ENCODE assay signal across 14 cellular contexts in genomic region chr3:36408146-36408545, GRCh38. TPM values are rescaled to one million over a fixed set of nuclear protein-coding genes. Genes with fewer than 3 reads are reported as not detected.
DNase-seq lines count a peak whose midpoint lies in the region; ATAC-seq, FAIRE-seq and TF ChIP-seq lines count a peak whose summit lies in the region.
"Had no signal": no experiment of that assay in that cellular context is flagged by ENCODE, and none has a peak within 500 bp of the region (broad histone marks: within the 10 kb centered on the region; RNA-seq: fewer than 3 reads in every experiment).

No MANE protein-coding gene starts in this region.

- H3K27ac Mint-ChIP-seq in endodermal cell: no peak overlapping the region
- H3K27ac Mint-ChIP-seq in natural killer cell: no peak overlapping the region
- H3K27ac Mint-ChIP-seq: activated naive CD4-positive, alpha-beta T cell treated with anti-CD3 and anti-CD28 coated beads, Interleukin-2, amount 10 ng/mL, durations not matched to agents 7 days and 5 days had no signal

- H3K4me3 Mint-ChIP-seq in endodermal cell (no peak overlapping the region), natural killer cell (no peak overlapping the region)
- H3K4me3 Mint-ChIP-seq: activated naive CD4-positive, alpha-beta T cell treated with anti-CD3 and anti-CD28 coated beads, Interleukin-2, amount 10 ng/mL, durations not matched to agents 7 days and 5 days had no signal

- H3K27me3 Mint-ChIP-seq in endodermal cell (ENCODE audit: insufficient read depth) (no peaks in the 10 kb centered on the region), natural killer cell (ENCODE audit: low read depth in 2 of 2) (no peaks in the 10 kb centered on the region)
- H3K27me3 Mint-ChIP-seq: activated naive CD4-positive, alpha-beta T cell treated with anti-CD3 and anti-CD28 coated beads, Interleukin-2, amount 10 ng/mL, durations not matched to agents 7 days and 5 days had no signal

- H3K4me3 ChIP-seq in cardiac muscle cell: no peak overlapping the region
- no peak overlapping the region for H3K4me3 ChIP-seq in OCI-LY1 (ENCODE audit: low read depth, low read length, poor library complexity, severe bottlenecking)
- H3K4me3 ChIP-seq in endodermal cell (ENCODE audit: low read length): no peak overlapping the region

- H3K27me3 ChIP-seq in cardiac muscle cell: no peaks in the 10 kb centered on the region
- H3K27me3 ChIP-seq in OCI-LY1 (ENCODE audit: insufficient read depth, low read length): no peaks in the 10 kb centered on the region
- H3K27me3 ChIP-seq in endodermal cell (ENCODE audit: control insufficient read depth, insufficient read depth, low read length, poor library complexity, severe bottlenecking): no peaks in the 10 kb centered on the region

- no peaks in the 10 kb centered on the region for H3F3A ChIP-seq in OCI-LY1 (ENCODE audit: insufficient read depth, low read length)

- no peaks in the 10 kb centered on the region for H3K9me2 ChIP-seq in OCI-LY1 (ENCODE audit: low read depth, low read length)

- H3K4me1 Mint-ChIP-seq in endodermal cell (peaks cover 12% of the 10 kb centered on the region), natural killer cell (no peaks in the 10 kb centered on the region)
- H3K4me1 Mint-ChIP-seq: activated naive CD4-positive, alpha-beta T cell treated with anti-CD3 and anti-CD28 coated beads, Interleukin-2, amount 10 ng/mL, durations not matched to agents 7 days and 5 days had no signal

- no peaks in the 10 kb centered on the region for H3K9me3 Mint-ChIP-seq in endodermal cell
- H3K9me3 Mint-ChIP-seq in natural killer cell: no peaks in the 10 kb centered on the region
- H3K9me3 Mint-ChIP-seq: activated naive CD4-positive, alpha-beta T cell treated with anti-CD3 and anti-CD28 coated beads, Interleukin-2, amount 10 ng/mL, durations not matched to agents 7 days and 5 days had no signal

- H3K4me1 ChIP-seq in cardiac muscle cell (ENCODE audit: low read depth) (peaks cover 8% of the 10 kb centered on the region), OCI-LY1 (ENCODE audit: insufficient read depth, low read length, severe bottlenecking) (no peaks in the 10 kb centered on the region), endodermal cell (ENCODE audit: control insufficient read depth, insufficient read depth, low read length) (no peaks in the 10 kb centered on the region)

- DNase-seq in cardiac muscle cell (ENCODE audit: low read depth in 1 of 2, low spot score in 1 of 2) (peak in 1 of 2 donors; percentile 2), Right ventricle myocardium inferior (ENCODE audit: missing footprints) (no peak), endodermal cell (no peak), sciatic nerve (ENCODE audit: low spot score) (no peak), natural killer cell (no peak), SHP77 (lab: John Stamatoyannopoulos, UW) (no peak), H54 (ENCODE audit: insufficient read length, low spot score) (no peak)
- DNase-seq: activated naive CD4-positive, alpha-beta T cell treated with anti-CD3 and anti-CD28 coated beads, Interleukin-2, amount 10 ng/mL, durations not matched to agents 7 days and 5 days; NCI-H2029; stimulated activated CD4-positive, alpha-beta T cell treated with anti-CD3 and anti-CD28 coated beads, Interleukin-4, amount 100 ng/mL, for 4 hours; stimulated activated naive CD4-positive, alpha-beta T cell treated with Interleukin-2 at 50 U/mL for 16 hours had no signal

- H3K9ac ChIP-seq in OCI-LY1 (ENCODE audit: low read length) (no peak overlapping the region), endodermal cell (ENCODE audit: extremely low read depth, low read length, poor library complexity, severe bottlenecking) (no peak overlapping the region)

- H3K36me3 Mint-ChIP-seq in endodermal cell (ENCODE audit: low read depth): no peaks in the 10 kb centered on the region
- no peaks in the 10 kb centered on the region for H3K36me3 Mint-ChIP-seq in natural killer cell
- H3K36me3 Mint-ChIP-seq: activated naive CD4-positive, alpha-beta T cell treated with anti-CD3 and anti-CD28 coated beads, Interleukin-2, amount 10 ng/mL, durations not matched to agents 7 days and 5 days had no signal

- H4K20me1 ChIP-seq in OCI-LY1 (ENCODE audit: insufficient read depth, low read length): no peaks in the 10 kb centered on the region

- H3K27ac ChIP-seq in cardiac muscle cell: no peak overlapping the region
- H3K27ac ChIP-seq in OCI-LY1 (ENCODE audit: low read depth, low read length, poor library complexity, severe bottlenecking): no peak overlapping the region
- H3K27ac ChIP-seq in endodermal cell (ENCODE audit: low read depth, low read length): no peak overlapping the region

- H2AFZ ChIP-seq in OCI-LY1 (ENCODE audit: low read length): no peak overlapping the region

- no peaks in the 10 kb centered on the region for H3K79me2 ChIP-seq in OCI-LY1 (ENCODE audit: insufficient read depth, low read length)

- no peak for TF ChIP-seq POLR2A in H54 (IDR thresholded peaks at IDR 0.05; ENCODE audit: low read depth, low read length)

- ATAC-seq in Right ventricle myocardium inferior: no peak
- ATAC-seq in sciatic nerve: peak; percentile 28
- ATAC-seq in natural killer cell: no peak

- WGBS in endodermal cell (ENCODE audit: insufficient coverage in 1 of 2, insufficient read length in 1 of 2), 2 experiments: 82 to 88% methylated on average over 1 of the region's 1 CpG

- no peak for FAIRE-seq in H54 (lab: Jason Lieb, UNC)
- FAIRE-seq: HTR-8/SVneo, islet of Langerhans had no signal

- intact Hi-C loops in Right ventricle myocardium inferior (cut with DNase I) (no loop called here), sciatic nerve (cut with DNase I) (no loop called here), natural killer cell (cut with micrococcal nuclease) (no loop called here)

- no peak overlapping the region for H3K4me2 ChIP-seq in OCI-LY1 (ENCODE audit: low read length)

- no peaks in the 10 kb centered on the region for H3K9me3 ChIP-seq in cardiac muscle cell (ENCODE audit: low read depth)
- H3K9me3 ChIP-seq in OCI-LY1 (ENCODE audit: low read length): no peaks in the 10 kb centered on the region
- H3K9me3 ChIP-seq in endodermal cell (ENCODE audit: control insufficient read depth, low read length): no peaks in the 10 kb centered on the region

- H3K36me3 ChIP-seq in cardiac muscle cell (no peaks in the 10 kb centered on the region), OCI-LY1 (ENCODE audit: insufficient read depth, low read length) (no peaks in the 10 kb centered on the region), endodermal cell (ENCODE audit: control insufficient read depth, insufficient read depth, low read length) (no peaks in the 10 kb centered on the region)

- TF ChIP-seq CTCF in cardiac muscle cell (IDR thresholded peaks at IDR 0.05; ENCODE audit: low read depth, low read length) (peak; percentile 31), OCI-LY1 (IDR thresholded peaks at IDR 0.05; ENCODE audit: low read length) (peak; percentile 50; the same call in 1 of the 2 replicates), endodermal cell (conservative IDR thresholded peaks at IDR 0.05) (peak; percentile 73), natural killer cell (IDR thresholded peaks at IDR 0.05) (no peak)

RNA-seq across cellular contexts. Expression of gene STAC, which starts 27.8 kb away (rescaled TPM):
- total RNA-seq in cardiac muscle cell: 16.6 and 24.9 TPM in 2 replicates
- 12.2 and 16.4 TPM in 2 replicates for polyA plus RNA-seq in cardiac muscle cell
- total RNA-seq in Right ventricle myocardium inferior: 0.35 TPM
- 1 to 10 TPM in 1 of 2 donors, under 1 TPM in 1; 0.80 to 1.2 TPM for total RNA-seq in endodermal cell
- polyA plus RNA-seq in endodermal cell (2013, experiment 1 of 2): 4.4 TPM
- polyA plus RNA-seq in endodermal cell (2013, experiment 2 of 2): 4.4 TPM
- 4.4 TPM for total RNA-seq in sciatic nerve
- not detected for total RNA-seq in natural killer cell
